In the genomic region with DNA sequence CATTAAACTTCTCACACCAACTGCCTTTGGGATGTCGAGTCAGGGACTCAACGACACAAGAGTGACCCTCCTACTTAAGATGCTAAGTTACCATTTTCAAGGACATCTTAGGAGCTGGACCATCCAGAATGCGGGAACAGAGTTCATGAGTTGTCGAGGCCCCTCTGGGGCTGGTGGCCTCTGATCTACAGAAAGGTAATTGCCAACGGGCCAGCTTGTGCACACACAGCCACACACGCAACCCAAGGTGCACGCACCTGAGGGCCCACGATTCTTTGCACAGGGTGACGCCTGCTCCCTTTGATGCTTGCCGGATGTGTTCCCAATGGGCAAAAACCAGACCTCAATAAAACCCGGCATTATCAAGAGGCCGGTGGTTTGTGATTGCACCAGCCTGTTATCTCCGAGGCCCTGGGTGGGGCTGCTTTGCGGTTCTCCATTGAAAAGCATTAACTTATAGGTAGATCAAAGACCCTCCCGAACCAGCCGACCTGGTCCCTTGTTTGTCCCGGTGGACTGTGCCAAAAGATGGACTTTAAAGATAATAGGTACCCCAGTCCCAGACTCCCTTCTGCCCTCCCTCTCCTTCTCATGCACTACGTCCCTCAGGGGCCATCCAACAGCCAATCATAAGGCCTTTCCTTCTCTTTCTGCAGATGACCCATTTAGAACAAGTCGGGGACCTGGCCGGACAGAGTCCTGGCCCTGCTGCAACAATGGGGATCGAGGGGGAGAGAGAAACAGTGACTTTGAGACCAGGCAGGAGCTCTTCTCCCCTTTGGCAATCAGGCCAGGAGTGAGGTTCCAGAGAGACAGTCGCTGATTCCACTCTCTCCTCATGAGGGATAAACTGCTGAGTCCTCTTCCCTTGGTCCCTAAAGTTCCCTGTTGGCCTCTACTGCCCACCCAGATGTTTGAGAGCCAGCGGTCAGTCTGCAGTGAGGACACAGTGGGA, we compare ENCODE assay signal across 1 cellular context.
TF ChIP-seq lines count a peak whose summit lies in the region.

No MANE protein-coding gene starts in this region.

TF ChIP-seq in HepG2, 621 proteins besides CTCF, POLR2A, EP300 and RAD21 (continued from another document and continues in another):
- peak; percentile 99 for TF ChIP-seq NFIC (IDR thresholded peaks at IDR 0.05; ENCODE audit: low read length)
- TF ChIP-seq U2AF2 (IDR thresholded peaks at IDR 0.05; ENCODE audit: low read depth, low read length), result peak; percentile 51; the same call in 1 of the 2 replicates
- TF ChIP-seq TGIF2 (CRISPR knock-in tag; IDR thresholded peaks at IDR 0.05), result peak; percentile 96
- TF ChIP-seq, protein P1, sequence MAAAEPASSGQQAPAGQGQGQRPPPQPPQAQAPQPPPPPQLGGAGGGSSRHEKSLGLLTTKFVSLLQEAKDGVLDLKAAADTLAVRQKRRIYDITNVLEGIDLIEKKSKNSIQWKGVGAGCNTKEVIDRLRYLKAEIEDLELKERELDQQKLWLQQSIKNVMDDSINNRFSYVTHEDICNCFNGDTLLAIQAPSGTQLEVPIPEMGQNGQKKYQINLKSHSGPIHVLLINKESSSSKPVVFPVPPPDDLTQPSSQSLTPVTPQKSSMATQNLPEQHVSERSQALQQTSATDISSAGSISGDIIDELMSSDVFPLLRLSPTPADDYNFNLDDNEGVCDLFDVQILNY (CRISPR knock-in tag; conservative IDR thresholded peaks at IDR 0.05), result no peak
- no peak for TF ChIP-seq ZFP41 (CRISPR knock-in tag; IDR thresholded peaks at IDR 0.05; ENCODE audit: borderline replicate concordance)
- TF ChIP-seq ATF2 (CRISPR knock-in tag; IDR thresholded peaks at IDR 0.05), result peak; percentile 97
- TF ChIP-seq ZNF775 (CRISPR knock-in tag; IDR thresholded peaks at IDR 0.05; ENCODE audit: borderline replicate concordance), result no peak
- peak; percentile 88 for TF ChIP-seq HOXA5 (CRISPR knock-in tag; IDR thresholded peaks at IDR 0.05)
- TF ChIP-seq ZBTB21 (CRISPR knock-in tag; IDR thresholded peaks at IDR 0.05), result peak; percentile 41; the same call in 1 of the 2 replicates
- peak; percentile 96 for TF ChIP-seq RARA (CRISPR knock-in tag; IDR thresholded peaks at IDR 0.05)
- no peak for TF ChIP-seq CBX5 (CRISPR knock-in tag; IDR thresholded peaks at IDR 0.05; ENCODE audit: borderline replicate concordance)
- peak; percentile 86 for TF ChIP-seq ASH2L (IDR thresholded peaks at IDR 0.05; ENCODE audit: insufficient read length, low read depth, low read length)
- TF ChIP-seq ZNF616 (CRISPR knock-in tag; IDR thresholded peaks at IDR 0.05; ENCODE audit: low read depth), result no peak
- no peak for TF ChIP-seq ELK4 (CRISPR knock-in tag; IDR thresholded peaks at IDR 0.05; ENCODE audit: borderline replicate concordance)
- peak; percentile 95 for TF ChIP-seq HMG20A (CRISPR knock-in tag; IDR thresholded peaks at IDR 0.05; ENCODE audit: borderline replicate concordance)
- TF ChIP-seq CCAR2 (optimal IDR thresholded peaks at IDR 0.05; ENCODE audit: low read depth, low read length), result no peak
- TF ChIP-seq HDAC2 (CRISPR knock-in tag; IDR thresholded peaks at IDR 0.05), result peak; percentile 99
- TF ChIP-seq ZNF770 (CRISPR knock-in tag; IDR thresholded peaks at IDR 0.05), result peak; percentile 38; the same call in 1 of the 2 replicates
- TF ChIP-seq, protein P2, sequence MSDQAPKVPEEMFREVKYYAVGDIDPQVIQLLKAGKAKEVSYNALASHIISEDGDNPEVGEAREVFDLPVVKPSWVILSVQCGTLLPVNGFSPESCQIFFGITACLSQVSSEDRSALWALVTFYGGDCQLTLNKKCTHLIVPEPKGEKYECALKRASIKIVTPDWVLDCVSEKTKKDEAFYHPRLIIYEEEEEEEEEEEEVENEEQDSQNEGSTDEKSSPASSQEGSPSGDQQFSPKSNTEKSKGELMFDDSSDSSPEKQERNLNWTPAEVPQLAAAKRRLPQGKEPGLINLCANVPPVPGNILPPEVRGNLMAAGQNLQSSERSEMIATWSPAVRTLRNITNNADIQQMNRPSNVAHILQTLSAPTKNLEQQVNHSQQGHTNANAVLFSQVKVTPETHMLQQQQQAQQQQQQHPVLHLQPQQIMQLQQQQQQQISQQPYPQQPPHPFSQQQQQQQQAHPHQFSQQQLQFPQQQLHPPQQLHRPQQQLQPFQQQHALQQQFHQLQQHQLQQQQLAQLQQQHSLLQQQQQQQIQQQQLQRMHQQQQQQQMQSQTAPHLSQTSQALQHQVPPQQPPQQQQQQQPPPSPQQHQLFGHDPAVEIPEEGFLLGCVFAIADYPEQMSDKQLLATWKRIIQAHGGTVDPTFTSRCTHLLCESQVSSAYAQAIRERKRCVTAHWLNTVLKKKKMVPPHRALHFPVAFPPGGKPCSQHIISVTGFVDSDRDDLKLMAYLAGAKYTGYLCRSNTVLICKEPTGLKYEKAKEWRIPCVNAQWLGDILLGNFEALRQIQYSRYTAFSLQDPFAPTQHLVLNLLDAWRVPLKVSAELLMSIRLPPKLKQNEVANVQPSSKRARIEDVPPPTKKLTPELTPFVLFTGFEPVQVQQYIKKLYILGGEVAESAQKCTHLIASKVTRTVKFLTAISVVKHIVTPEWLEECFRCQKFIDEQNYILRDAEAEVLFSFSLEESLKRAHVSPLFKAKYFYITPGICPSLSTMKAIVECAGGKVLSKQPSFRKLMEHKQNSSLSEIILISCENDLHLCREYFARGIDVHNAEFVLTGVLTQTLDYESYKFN (CRISPR knock-in tag; conservative IDR thresholded peaks at IDR 0.05), result peak; percentile 97
- peak; percentile 93 for TF ChIP-seq SAP130 (CRISPR knock-in tag; IDR thresholded peaks at IDR 0.05; ENCODE audit: low read depth)
- TF ChIP-seq ZNF678 (CRISPR knock-in tag; IDR thresholded peaks at IDR 0.05), result peak; percentile 61; the same call in 1 of the 2 replicates
- TF ChIP-seq, protein P3, sequence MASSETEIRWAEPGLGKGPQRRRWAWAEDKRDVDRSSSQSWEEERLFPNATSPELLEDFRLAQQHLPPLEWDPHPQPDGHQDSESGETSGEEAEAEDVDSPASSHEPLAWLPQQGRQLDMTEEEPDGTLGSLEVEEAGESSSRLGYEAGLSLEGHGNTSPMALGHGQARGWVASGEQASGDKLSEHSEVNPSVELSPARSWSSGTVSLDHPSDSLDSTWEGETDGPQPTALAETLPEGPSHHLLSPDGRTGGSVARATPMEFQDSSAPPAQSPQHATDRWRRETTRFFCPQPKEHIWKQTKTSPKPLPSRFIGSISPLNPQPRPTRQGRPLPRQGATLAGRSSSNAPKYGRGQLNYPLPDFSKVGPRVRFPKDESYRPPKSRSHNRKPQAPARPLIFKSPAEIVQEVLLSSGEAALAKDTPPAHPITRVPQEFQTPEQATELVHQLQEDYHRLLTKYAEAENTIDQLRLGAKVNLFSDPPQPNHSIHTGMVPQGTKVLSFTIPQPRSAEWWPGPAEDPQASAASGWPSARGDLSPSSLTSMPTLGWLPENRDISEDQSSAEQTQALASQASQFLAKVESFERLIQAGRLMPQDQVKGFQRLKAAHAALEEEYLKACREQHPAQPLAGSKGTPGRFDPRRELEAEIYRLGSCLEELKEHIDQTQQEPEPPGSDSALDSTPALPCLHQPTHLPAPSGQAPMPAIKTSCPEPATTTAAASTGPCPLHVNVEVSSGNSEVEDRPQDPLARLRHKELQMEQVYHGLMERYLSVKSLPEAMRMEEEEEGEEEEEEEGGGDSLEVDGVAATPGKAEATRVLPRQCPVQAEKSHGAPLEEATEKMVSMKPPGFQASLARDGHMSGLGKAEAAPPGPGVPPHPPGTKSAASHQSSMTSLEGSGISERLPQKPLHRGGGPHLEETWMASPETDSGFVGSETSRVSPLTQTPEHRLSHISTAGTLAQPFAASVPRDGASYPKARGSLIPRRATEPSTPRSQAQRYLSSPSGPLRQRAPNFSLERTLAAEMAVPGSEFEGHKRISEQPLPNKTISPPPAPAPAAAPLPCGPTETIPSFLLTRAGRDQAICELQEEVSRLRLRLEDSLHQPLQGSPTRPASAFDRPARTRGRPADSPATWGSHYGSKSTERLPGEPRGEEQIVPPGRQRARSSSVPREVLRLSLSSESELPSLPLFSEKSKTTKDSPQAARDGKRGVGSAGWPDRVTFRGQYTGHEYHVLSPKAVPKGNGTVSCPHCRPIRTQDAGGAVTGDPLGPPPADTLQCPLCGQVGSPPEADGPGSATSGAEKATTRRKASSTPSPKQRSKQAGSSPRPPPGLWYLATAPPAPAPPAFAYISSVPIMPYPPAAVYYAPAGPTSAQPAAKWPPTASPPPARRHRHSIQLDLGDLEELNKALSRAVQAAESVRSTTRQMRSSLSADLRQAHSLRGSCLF (CRISPR knock-in tag; IDR thresholded peaks at IDR 0.05; ENCODE audit: borderline replicate concordance), result peak; percentile 50; the same call in 1 of the 2 replicates
- 0 out of 2 replicates have a peak, but pooled peaks have one; percentile 12 for TF ChIP-seq NFE2 (CRISPR knock-in tag; IDR thresholded peaks at IDR 0.05)
- peak; percentile 99 for TF ChIP-seq BRD4 (CRISPR knock-in tag; IDR thresholded peaks at IDR 0.05)
- no peak for TF ChIP-seq TBP (CRISPR knock-in tag; IDR thresholded peaks at IDR 0.05)
- peak; percentile 85; the same call in 1 of the 2 replicates for TF ChIP-seq MEIS1 (CRISPR knock-in tag; IDR thresholded peaks at IDR 0.05; ENCODE audit: borderline replicate concordance)
- TF ChIP-seq, protein P4, sequence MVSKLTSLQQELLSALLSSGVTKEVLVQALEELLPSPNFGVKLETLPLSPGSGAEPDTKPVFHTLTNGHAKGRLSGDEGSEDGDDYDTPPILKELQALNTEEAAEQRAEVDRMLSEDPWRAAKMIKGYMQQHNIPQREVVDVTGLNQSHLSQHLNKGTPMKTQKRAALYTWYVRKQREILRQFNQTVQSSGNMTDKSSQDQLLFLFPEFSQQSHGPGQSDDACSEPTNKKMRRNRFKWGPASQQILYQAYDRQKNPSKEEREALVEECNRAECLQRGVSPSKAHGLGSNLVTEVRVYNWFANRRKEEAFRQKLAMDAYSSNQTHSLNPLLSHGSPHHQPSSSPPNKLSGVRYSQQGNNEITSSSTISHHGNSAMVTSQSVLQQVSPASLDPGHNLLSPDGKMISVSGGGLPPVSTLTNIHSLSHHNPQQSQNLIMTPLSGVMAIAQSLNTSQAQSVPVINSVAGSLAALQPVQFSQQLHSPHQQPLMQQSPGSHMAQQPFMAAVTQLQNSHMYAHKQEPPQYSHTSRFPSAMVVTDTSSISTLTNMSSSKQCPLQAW (CRISPR knock-in tag; IDR thresholded peaks at IDR 0.05), result peak; percentile 49; the same call in 1 of the 2 replicates
- TF ChIP-seq ZNF781 (CRISPR knock-in tag; IDR thresholded peaks at IDR 0.05; ENCODE audit: borderline replicate concordance, not compliant biosample characterization), result peak; percentile 78
- peak; percentile 69 to 79; a peak in 3 of 4 replicates for TF ChIP-seq NR2F1 (CRISPR knock-in tag; IDR thresholded peaks at IDR 0.05)
- TF ChIP-seq CENPBD1 (CRISPR knock-in tag; IDR thresholded peaks at IDR 0.05; ENCODE audit: borderline replicate concordance, low read depth), result no peak
- TF ChIP-seq ARNTL (CRISPR knock-in tag; IDR thresholded peaks at IDR 0.05), result peak; percentile 89
- no peak for TF ChIP-seq ZNF513 (CRISPR knock-in tag; conservative IDR thresholded peaks at IDR 0.05)
- TF ChIP-seq TAF15 (IDR thresholded peaks at IDR 0.05; ENCODE audit: low read depth, low read length, poor library complexity, severe bottlenecking), result no peak
